Comparison of ENCODE assay signal across 13 cellular contexts in genomic region chr20:45780159-45780558, GRCh38. TPM values are rescaled to one million over a fixed set of nuclear protein-coding genes. Genes with fewer than 3 reads are reported as not detected.
A peak's percentile ranks its signal among the peaks of the same experiment; 100 is the strongest.
DNase-seq lines count a peak whose midpoint lies in the region; ATAC-seq and TF ChIP-seq lines count a peak whose summit lies in the region.
"Had no signal": no experiment of that assay in that cellular context is flagged by ENCODE, and none has a peak within 500 bp of the region (broad histone marks: within the 10 kb centered on the region; RNA-seq: fewer than 3 reads in every experiment).

No MANE protein-coding gene starts in this region.

- no TSS peak for BruUV-seq in MCF 10A (replicated peaks; lab: Mats Ljungman, UMichigan)

- H3K27me3 ChIP-seq in mucosa of stomach (ENCODE audit: control insufficient read depth, insufficient read depth, low read length): no peaks in the 10 kb centered on the region

- ATAC-seq in GM18909 (IDR thresholded peaks at IDR 0.05; ENCODE audit: poor library complexity, unreplicated experiment): no peak

- peaks cover 75% of the 10 kb centered on the region for H3K4me1 ChIP-seq in mucosa of stomach (ENCODE audit: control insufficient read depth, insufficient read depth, low read length)

- H3K9me3 Mint-ChIP-seq in MCF 10A (ENCODE audit: unreplicated experiment) (no peaks in the 10 kb centered on the region), type B pancreatic cell (no peaks in the 10 kb centered on the region)
- H3K9me3 Mint-ChIP-seq: activated CD4-positive, alpha-beta memory T cell treated with anti-CD3 and anti-CD28 coated beads for 36 hours had no signal

- no peaks in the 10 kb centered on the region for H3K9me3 ChIP-seq in mucosa of stomach (ENCODE audit: control insufficient read depth, low read length)

- CTCF ChIA-PET in MCF 10A (lab: Yijun Ruan, JAX): interaction anchor here (0.6 to 2.9 kb wide), 10 partner anchors 9 to 683 kb away, joined by 3 to 25 read pairs (median 6); no protein-coding TSS in a partner anchor

- H3K36me3 ChIP-seq in mucosa of stomach (ENCODE audit: control insufficient read depth, insufficient read depth, low read length): no peaks in the 10 kb centered on the region

- H3K36me3 Mint-ChIP-seq in MCF 10A (ENCODE audit: insufficient read depth, unreplicated experiment) (peaks cover 5% of the 10 kb centered on the region), type B pancreatic cell (no peaks in the 10 kb centered on the region)
- H3K36me3 Mint-ChIP-seq: activated CD4-positive, alpha-beta memory T cell treated with anti-CD3 and anti-CD28 coated beads for 36 hours; CD4-positive, alpha-beta memory T cell had no signal

- H3K4me1 Mint-ChIP-seq in MCF 10A (ENCODE audit: insufficient read depth, unreplicated experiment) (peaks cover 60% of the 10 kb centered on the region), type B pancreatic cell (ENCODE audit: unreplicated experiment) (peaks cover 21% of the 10 kb centered on the region)

- no peaks in the 10 kb centered on the region for H3K27me3 Mint-ChIP-seq in MCF 10A (ENCODE audit: insufficient read depth, unreplicated experiment)
- peaks cover 3% of the 10 kb centered on the region for H3K27me3 Mint-ChIP-seq in type B pancreatic cell
- H3K27me3 Mint-ChIP-seq: activated CD4-positive, alpha-beta memory T cell treated with anti-CD3 and anti-CD28 coated beads for 36 hours had no signal

- TF ChIP-seq CTCF in MCF 10A (IDR thresholded peaks at IDR 0.05; ENCODE audit: unreplicated experiment) (no peak), type B pancreatic cell (conservative IDR thresholded peaks at IDR 0.05) (no peak)

- peak; percentile 20 for DNase-seq in LHCN-M2 (ENCODE audit: low read depth)
- no peak for DNase-seq in MCF 10A (ENCODE audit: unreplicated experiment)
- DNase-seq in type B pancreatic cell (ENCODE audit: extremely low spot score, unreplicated experiment): no peak
- no peak for DNase-seq in T1000 (lab: John Stamatoyannopoulos, UW)
- DNase-seq in germinal center (ENCODE audit: low spot score): no peak
- DNase-seq: activated CD4-positive, alpha-beta memory T cell treated with anti-CD3 and anti-CD28 coated beads for 36 hours; activated effector memory CD4-positive, alpha-beta T cell treated with Interleukin-2 at 50 U/mL for 16 hours; CD4-positive, alpha-beta memory T cell; NCI-H1092 treated with DMSO at 0.1 percent for 48 hours; NCI-H2227 treated with DMSO at 0.1 percent for 48 hours; T-helper 2 cell had no signal

- H3K4me3 Mint-ChIP-seq in MCF 10A (ENCODE audit: unreplicated experiment) (no peak overlapping the region), type B pancreatic cell (no peak overlapping the region)
- H3K4me3 Mint-ChIP-seq: activated CD4-positive, alpha-beta memory T cell treated with anti-CD3 and anti-CD28 coated beads for 36 hours; CD4-positive, alpha-beta memory T cell had no signal

- intact Hi-C loops in MCF 10A (cut with micrococcal nuclease): no loop called here

- H3K27ac Mint-ChIP-seq in MCF 10A (ENCODE audit: low read depth, unreplicated experiment): peak overlapping the region; percentile 88
- H3K27ac Mint-ChIP-seq in type B pancreatic cell: peak overlapping the region; percentile 65
- H3K27ac Mint-ChIP-seq: activated CD4-positive, alpha-beta memory T cell treated with anti-CD3 and anti-CD28 coated beads for 36 hours; CD4-positive, alpha-beta memory T cell had no signal

- H3K9ac ChIP-seq in mucosa of stomach (ENCODE audit: low read length): peak overlapping the region; percentile 53

- POLR2A ChIA-PET in MCF 10A (lab: Yijun Ruan, JAX): interaction anchor here (1.0 to 5.4 kb wide), 22 partner anchors 9 to 461 kb away, joined by 3 to 91 read pairs (median 8); partner anchors contain the start of genes ACOT8, DNTTIP1, PCIF1 and SPINT3

- no peak overlapping the region for H3K4me3 ChIP-seq in mucosa of stomach (ENCODE audit: low read length)

RNA-seq across cellular contexts. Expression of gene WFDC3, which starts 11.5 kb away (rescaled TPM):
- total RNA-seq in LHCN-M2 (2014; rRNA removed) (0.51 and 0.75 TPM in 2 replicates), MCF 10A (2022) (0.91 TPM in 1 of 2 replicates, not detected in the other), type B pancreatic cell (ENCODE audit: low replicate concordance) (not detected in 2 replicates)
- polyA plus RNA-seq in LHCN-M2 (2012): 2.6 TPM
- total RNA-seq: activated CD4-positive, alpha-beta memory T cell treated with anti-CD3 and anti-CD28 coated beads for 36 hours; CD4-positive, alpha-beta memory T cell had no signal
- polyA plus RNA-seq: CD4-positive, alpha-beta memory T cell had no signal

RNA-seq across cellular contexts. Expression of gene DNTTIP1, which starts 11.6 kb away (rescaled TPM):
- 22.9 and 35.5 TPM in 2 replicates for total RNA-seq in LHCN-M2 (2014; rRNA removed)
- polyA plus RNA-seq in LHCN-M2 (2012): 47.5 TPM
- total RNA-seq in MCF 10A (2022): 41.6 and 51.6 TPM in 2 replicates
- 26.5 and 32.9 TPM in 2 replicates for total RNA-seq in type B pancreatic cell (ENCODE audit: low replicate concordance)

RNA-seq across cellular contexts. Expression of gene UBE2C, which starts 32.3 kb away (rescaled TPM):
- 235 and 279 TPM in 2 replicates for total RNA-seq in LHCN-M2 (2014; rRNA removed)
- 104 TPM for polyA plus RNA-seq in LHCN-M2 (2012)
- total RNA-seq in MCF 10A (2022): 98.4 and 107 TPM in 2 replicates
- 46.4 and 136 TPM in 2 replicates for total RNA-seq in type B pancreatic cell (ENCODE audit: low replicate concordance)

RNA-seq across cellular contexts. Expression of gene TNNC2, which starts 47.0 kb away (rescaled TPM):
- total RNA-seq in LHCN-M2 (2014; rRNA removed): 0.34 and 0.38 TPM in 2 replicates
- 0.73 TPM for polyA plus RNA-seq in LHCN-M2 (2012)
- total RNA-seq in MCF 10A (2022): 0.79 TPM in 1 of 2 replicates, not detected in the other
- total RNA-seq in type B pancreatic cell (ENCODE audit: low replicate concordance): 2.1 TPM in 1 of 2 replicates, not detected in the other
- total RNA-seq: activated CD4-positive, alpha-beta memory T cell treated with anti-CD3 and anti-CD28 coated beads for 36 hours; CD4-positive, alpha-beta memory T cell had no signal

RNA-seq across cellular contexts. Expression of gene SNX21, which starts 53.4 kb away (rescaled TPM):
- total RNA-seq in LHCN-M2 (2014; rRNA removed) (75.8 and 80.3 TPM in 2 replicates), MCF 10A (2022) (8.5 and 13.9 TPM in 2 replicates), type B pancreatic cell (ENCODE audit: low replicate concordance) (12.2 and 16.4 TPM in 2 replicates)
- 32.1 TPM for polyA plus RNA-seq in LHCN-M2 (2012)
